In genomic region chr3:63911395-63911900, GRCh38 we compare ENCODE assay signal across 1 cellular context.
TF ChIP-seq lines count a peak whose summit lies in the region.

No MANE protein-coding gene starts in this region.

TF ChIP-seq in H1, 55 proteins besides CTCF, POLR2A, EP300 and RAD21 (continued from another document):
- TF ChIP-seq TEAD4 (IDR thresholded peaks at IDR 0.05; ENCODE audit: low read depth, low read length) = no peak
- TF ChIP-seq ASH2L (IDR thresholded peaks at IDR 0.05; ENCODE audit: low read length) = no peak
- TF ChIP-seq TBP (IDR thresholded peaks at IDR 0.05; ENCODE audit: low read depth, low read length) = no peak
- TF ChIP-seq JUN (IDR thresholded peaks at IDR 0.05; ENCODE audit: low read depth, low read length) = no peak
- TF ChIP-seq TCF12 (IDR thresholded peaks at IDR 0.05; ENCODE audit: low read depth, low read length) = no peak
- no peak for TF ChIP-seq CBX8 (IDR thresholded peaks at IDR 0.05; ENCODE audit: borderline replicate concordance, low read depth, low read length)
- no peak for TF ChIP-seq NANOG (IDR thresholded peaks at IDR 0.05; ENCODE audit: insufficient read depth, low read depth, low read length, poor library complexity, severe bottlenecking)
- TF ChIP-seq ZNF274 (IDR thresholded peaks at IDR 0.05; ENCODE audit: borderline replicate concordance, extremely low read depth, low read length) = no peak
- TF ChIP-seq SIRT6 (IDR thresholded peaks at IDR 0.05; ENCODE audit: low read length) = no peak
- no peak for TF ChIP-seq BCL11A (IDR thresholded peaks at IDR 0.05; ENCODE audit: low read depth in 2 of 2, low read length in 2 of 2)
- TF ChIP-seq RFX5 (IDR thresholded peaks at IDR 0.05; ENCODE audit: borderline replicate concordance, low read depth, low read length) = no peak
- no peak for TF ChIP-seq HDAC2 (IDR thresholded peaks at IDR 0.05; ENCODE audit: borderline replicate concordance in 1 of 2, low read depth in 2 of 2, low read length in 2 of 2)
- no peak for TF ChIP-seq HDAC6 (IDR thresholded peaks at IDR 0.05; ENCODE audit: low read depth, low read length)
- TF ChIP-seq PHF8 (conservative IDR thresholded peaks at IDR 0.05; ENCODE audit: low read depth, low read length) = no peak
- no peak for TF ChIP-seq USF2 (IDR thresholded peaks at IDR 0.05; ENCODE audit: low read length)
- peak; percentile 44 for TF ChIP-seq MAX (IDR thresholded peaks at IDR 0.05)
- TF ChIP-seq POLR2AphosphoS5 (IDR thresholded peaks at IDR 0.05; ENCODE audit: low read depth, low read length) = no peak
- TF ChIP-seq E2F6 (IDR thresholded peaks at IDR 0.05) = peak; percentile 63; the same call in 1 of the 2 replicates
- no peak for TF ChIP-seq BRCA1 (IDR thresholded peaks at IDR 0.05; ENCODE audit: low read depth, low read length)
- TF ChIP-seq SIN3A (conservative IDR thresholded peaks at IDR 0.05 in 1 of 2, IDR thresholded peaks at IDR 0.05 in 1 of 2; ENCODE audit: low read depth in 1 of 2, low read length in 2 of 2) = peak in 1 of 2 experiments; percentile 40; a peak in 1 of 4 replicates
- TF ChIP-seq POU5F1 (IDR thresholded peaks at IDR 0.05; ENCODE audit: low read depth, low read length) = no peak
- no peak for TF ChIP-seq CTBP2 (IDR thresholded peaks at IDR 0.05; ENCODE audit: borderline replicate concordance, insufficient read depth, insufficient read length, low read length)
- TF ChIP-seq SRF (IDR thresholded peaks at IDR 0.05; ENCODE audit: low read depth, low read length) = no peak
- no peak for TF ChIP-seq MAFK (IDR thresholded peaks at IDR 0.05; ENCODE audit: low read depth, low read length)
- TF ChIP-seq TAF7 (optimal IDR thresholded peaks at IDR 0.05; ENCODE audit: borderline replicate concordance, low read depth, low read length) = no peak
- no peak for TF ChIP-seq ATF3 (IDR thresholded peaks at IDR 0.05; ENCODE audit: insufficient read depth, low read depth, low read length)
- no peak for TF ChIP-seq SIX5 (IDR thresholded peaks at IDR 0.05; ENCODE audit: low read depth, low read length)
- TF ChIP-seq CBX5 (IDR thresholded peaks at IDR 0.05; ENCODE audit: low read depth, low read length) = no peak
- no peak for TF ChIP-seq CEBPB (IDR thresholded peaks at IDR 0.05; ENCODE audit: low read depth, low read length)
- no peak for TF ChIP-seq RNF2 (IDR thresholded peaks at IDR 0.05; ENCODE audit: borderline replicate concordance, low read depth, low read length, missing control alignments, poor library complexity, severe bottlenecking)
- TF ChIP-seq SAP30 (IDR thresholded peaks at IDR 0.05; ENCODE audit: insufficient read depth, insufficient replicate concordance, low read length) = peak; percentile 50
- TF ChIP-seq GTF2F1 (IDR thresholded peaks at IDR 0.05; ENCODE audit: borderline replicate concordance, low read depth, low read length) = no peak
- no peak for TF ChIP-seq SP1 (IDR thresholded peaks at IDR 0.05; ENCODE audit: low read depth, low read length)
- TF ChIP-seq RXRA (IDR thresholded peaks at IDR 0.05; ENCODE audit: insufficient read depth, low read depth, low read length) = no peak
TF ChIP-seq in H1: peak in this region for 4.
